ENCODE assay signal across 9 cellular contexts in the genomic region with DNA sequence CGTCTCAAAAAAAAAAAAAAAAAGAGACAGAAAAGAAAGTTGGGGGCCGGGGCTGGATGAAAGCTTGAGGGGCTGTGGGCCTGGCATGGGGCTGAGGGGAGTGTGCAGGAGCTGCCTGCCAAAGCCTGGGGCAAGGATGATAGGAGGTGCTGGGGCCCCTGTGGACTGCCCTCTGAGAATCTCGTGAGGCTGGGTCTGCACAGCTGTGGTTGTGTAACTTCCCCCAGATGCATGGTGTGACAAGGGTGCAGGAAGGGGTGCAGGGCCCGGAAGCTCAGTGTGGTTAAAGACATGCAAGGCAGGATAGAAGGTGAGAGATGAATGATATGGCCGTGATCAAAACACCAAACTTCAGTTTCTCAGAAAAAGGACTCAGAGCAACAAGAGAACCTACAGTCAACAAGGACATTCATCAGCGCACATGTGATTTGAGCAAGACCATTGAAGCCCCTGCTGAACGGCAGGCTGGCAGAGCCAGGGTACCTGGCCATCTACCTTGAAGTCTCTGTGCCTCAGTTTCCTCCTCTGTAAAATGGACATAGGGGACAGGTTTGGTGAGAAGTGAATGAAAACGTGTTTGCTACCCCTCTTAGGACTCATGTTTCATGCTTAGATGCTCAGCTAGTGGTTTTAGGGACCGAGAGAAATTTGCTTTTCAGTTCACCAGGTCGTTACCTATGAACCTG. TPM values are rescaled to one million over a fixed set of nuclear protein-coding genes. Genes with fewer than 3 reads are reported as not detected.
A peak's percentile ranks its signal among the peaks of the same experiment; 100 is the strongest.
DNase-seq lines count a peak whose midpoint lies in the region; ATAC-seq and TF ChIP-seq lines count a peak whose summit lies in the region.
"Had no signal": no experiment of that assay in that cellular context is flagged by ENCODE, and none has a peak within 500 bp of the region (broad histone marks: within the 10 kb centered on the region; RNA-seq: fewer than 3 reads in every experiment).

No MANE protein-coding gene starts in this region.

- peaks cover 12% of the 10 kb centered on the region for H3K4me1 ChIP-seq in KMS-11 (ENCODE audit: low read depth, poor library complexity, severe bottlenecking)
- H3K4me1 ChIP-seq in SJCRH30: peaks cover 42% of the 10 kb centered on the region

- H3K9ac ChIP-seq in KMS-11: no peak overlapping the region

- no peaks in the 10 kb centered on the region for H3K27me3 Mint-ChIP-seq in natural killer cell (ENCODE audit: low read depth in 2 of 2)

- no peaks in the 10 kb centered on the region; the same call in 1 of the 2 replicates for H3K9me3 ChIP-seq in SJCRH30 (replicated peaks)

- H3K4me2 ChIP-seq in KMS-11: no peak overlapping the region

- H3K27ac ChIP-seq in KMS-11 (no peak overlapping the region), SJCRH30 (no peak overlapping the region)

- H3K9me3 Mint-ChIP-seq in natural killer cell: no peaks in the 10 kb centered on the region

- peak overlapping the region; percentile 91 to 97 for H3K27ac Mint-ChIP-seq in natural killer cell

- no peaks in the 10 kb centered on the region for H3K79me2 ChIP-seq in KMS-11 (ENCODE audit: insufficient read depth, low read depth)

- intact Hi-C loops in natural killer cell (cut with micrococcal nuclease): loop anchor here (5.0 kb wide), 1 partner anchor 77 kb away; no protein-coding TSS in a partner anchor

- H2AFZ ChIP-seq in KMS-11 (ENCODE audit: low read depth): peak overlapping the region; percentile 21; the same call in 1 of the 2 replicates

- peaks cover 6% of the 10 kb centered on the region for H3K36me3 Mint-ChIP-seq in natural killer cell

- DNase-seq in activated T-cell treated with anti-CD3 and anti-CD28 coated beads for 4 hours (peak; percentile 54), natural killer cell (peak; percentile 74), left lobe of liver (ENCODE audit: low spot score) (no peak), DMS153 treated with DMSO at 0.1 percent for 48 hours (lab: John Stamatoyannopoulos, UW; ENCODE audit: unreplicated experiment) (no peak), SJCRH30 (no peak)

- H4K20me1 ChIP-seq in KMS-11 (ENCODE audit: insufficient read depth): no peaks in the 10 kb centered on the region

- ATAC-seq in GM19395 (IDR thresholded peaks at IDR 0.05; ENCODE audit: unreplicated experiment) (peak; percentile 77), natural killer cell (peak; percentile 75 to 92 (median 86)), left lobe of liver (no peak), GM21360 (IDR thresholded peaks at IDR 0.05; ENCODE audit: unreplicated experiment) (no peak)

- no peak overlapping the region for H3K4me3 ChIP-seq in KMS-11 (IDR thresholded peaks at IDR 0.05; ENCODE audit: insufficient read depth, low read depth, low read length)
- H3K4me3 ChIP-seq in SJCRH30: no peak overlapping the region

- H3K36me3 ChIP-seq in KMS-11 (ENCODE audit: insufficient read depth): no peaks in the 10 kb centered on the region
- no peaks in the 10 kb centered on the region for H3K36me3 ChIP-seq in SJCRH30

- H3K4me1 Mint-ChIP-seq in natural killer cell: peaks cover 85 to 90% of the 10 kb centered on the region in 2 donors

- TF ChIP-seq CTCF in KMS-11 (conservative IDR thresholded peaks at IDR 0.05; ENCODE audit: low read depth, low read length): no peak
- no peak for TF ChIP-seq CTCF in natural killer cell (IDR thresholded peaks at IDR 0.05)

- peaks cover 34% of the 10 kb centered on the region; the same call in 1 of the 2 replicates for H3K27me3 ChIP-seq in KMS-11 (ENCODE audit: insufficient read depth, low read depth)
- no peaks in the 10 kb centered on the region for H3K27me3 ChIP-seq in SJCRH30

- H3K4me3 Mint-ChIP-seq in natural killer cell: peak overlapping the region; percentile 74

RNA-seq across cellular contexts. Expression of a gene that starts 9.6 kb away (rescaled TPM):
- total RNA-seq in natural killer cell: 100 to 1,000 TPM; 305 to 562 (median 319) TPM
- total RNA-seq in left lobe of liver: 172 TPM
- total RNA-seq in SJCRH30 (2014; rRNA removed; shearing (Covaris generic)): 158 and 177 TPM in 2 replicates

RNA-seq across cellular contexts. Expression of a gene that starts 24.1 kb away (rescaled TPM):
- total RNA-seq in natural killer cell: under 1 TPM; 0.65 to 0.96 (median 0.77) TPM
- total RNA-seq in left lobe of liver: 0.10 TPM
- 0.73 and 0.76 TPM in 2 replicates for total RNA-seq in SJCRH30 (2014; rRNA removed; shearing (Covaris generic))
- total RNA-seq: RPMI7951 had no signal

RNA-seq across cellular contexts. Expression of a gene that starts 28.6 kb away (rescaled TPM):
- total RNA-seq in natural killer cell: 10 to 100 TPM in 1 of 3 donors, 1 to 10 TPM in 2; 2.0 to 62.2 (median 5.6) TPM
- total RNA-seq in left lobe of liver: 0.96 TPM
- total RNA-seq in SJCRH30 (2014; rRNA removed; shearing (Covaris generic)): 0.06 and 0.13 TPM in 2 replicates
- total RNA-seq: RPMI7951 had no signal

RNA-seq across cellular contexts. Expression of a gene that starts 37.4 kb away (rescaled TPM):
- total RNA-seq in natural killer cell: under 1 TPM in 1 of 3 donors, not detected in 2; 0.16 TPM
- 7.0 TPM for total RNA-seq in left lobe of liver
- total RNA-seq in SJCRH30 (2014; rRNA removed; shearing (Covaris generic)): 12.9 and 13.7 TPM in 2 replicates

RNA-seq across cellular contexts. Expression of a gene that starts 38.3 kb away (rescaled TPM):
- not detected for total RNA-seq in natural killer cell
- 0.58 TPM for total RNA-seq in left lobe of liver
- total RNA-seq in SJCRH30 (2014; rRNA removed; shearing (Covaris generic)): not detected in 2 replicates

Comparison
In these comparisons a context has a peak if more than half of its experiments do, and no peak if none do; other contexts are left out.
1. ATAC-seq: peak in GM19395 (single experiment) and natural killer cell (3 of 3); none in left lobe of liver (single experiment) and GM21360 (single experiment).
2. DNase-seq: peak in activated T-cell treated with anti-CD3 and anti-CD28 coated beads for 4 hours (single experiment) and natural killer cell (single experiment); none in left lobe of liver (single experiment), DMS153 treated with DMSO at 0.1 percent for 48 hours (single experiment) and SJCRH30 (0 of 2).